23 cellular contexts compared by ENCODE assay signal in genomic region chr2:98236935-98237334, GRCh38.
"Had no signal": no experiment of that assay in that cellular context is flagged by ENCODE, and none has a peak within 500 bp of the region (broad histone marks: within the 10 kb centered on the region; RNA-seq: fewer than 3 reads in every experiment).

No MANE protein-coding gene starts in this region.

- H3K9me3 Mint-ChIP-seq: natural killer cell treated with Interleukin-12 subunit alpha and Interleukin-12 subunit beta and Interleukin-15 and Interleukin-18, amount 100 ng/mL, for 72 hours; stimulated activated naive B cell treated with anti-CD40 and anti-IgM and Interleukin-4, amounts not matched to agents 10 μg/mL and 1 μg/mL and 100 μg/mL, for 72 hours had no signal

- H3K4me3 ChIP-seq: left ventricle myocardium inferior, lung, mucosa of descending colon, ovary, right atrium auricular region, skin epidermis, stomach, testis, thyroid gland, transverse colon, upper lobe of right lung had no signal

- H3K4me3 Mint-ChIP-seq: naive thymus-derived CD4-positive, alpha-beta T cell; natural killer cell treated with Interleukin-12 subunit alpha and Interleukin-12 subunit beta and Interleukin-15 and Interleukin-18, amount 100 ng/mL, for 72 hours; stimulated activated naive B cell treated with anti-CD40 and anti-IgM and Interleukin-4, amounts not matched to agents 10 μg/mL and 1 μg/mL and 100 μg/mL, for 72 hours had no signal

- H3K27me3 Mint-ChIP-seq: progenitor cell of endocrine pancreas had no signal

- H3K27ac Mint-ChIP-seq: naive thymus-derived CD4-positive, alpha-beta T cell; natural killer cell treated with Interleukin-12 subunit alpha and Interleukin-12 subunit beta and Interleukin-15 and Interleukin-18, amount 100 ng/mL, for 72 hours; progenitor cell of endocrine pancreas; stimulated activated naive B cell treated with anti-CD40 and anti-IgM and Interleukin-4, amounts not matched to agents 10 μg/mL and 1 μg/mL and 100 μg/mL, for 72 hours had no signal

- H3K9me3 ChIP-seq: left ventricle myocardium inferior, mucosa of descending colon, ovary, right atrium auricular region, stomach, testis, thyroid gland, transverse colon, upper lobe of right lung had no signal

- H3K36me3 Mint-ChIP-seq: naive thymus-derived CD4-positive, alpha-beta T cell; natural killer cell treated with Interleukin-12 subunit alpha and Interleukin-12 subunit beta and Interleukin-15 and Interleukin-18, amount 100 ng/mL, for 72 hours; stimulated activated naive B cell treated with anti-CD40 and anti-IgM and Interleukin-4, amounts not matched to agents 10 μg/mL and 1 μg/mL and 100 μg/mL, for 72 hours had no signal

- H3K27me3 ChIP-seq: ovary, right atrium auricular region, testis, thyroid gland, transverse colon had no signal

- H3K4me1 ChIP-seq: right atrium auricular region, stomach, thyroid gland, transverse colon, upper lobe of right lung had no signal

- H3K36me3 ChIP-seq: left ventricle myocardium inferior, ovary, right atrium auricular region, stomach, thyroid gland, transverse colon, upper lobe of right lung had no signal

- H3K4me1 Mint-ChIP-seq: naive thymus-derived CD4-positive, alpha-beta T cell had no signal

- ATAC-seq: mucosa of descending colon; naive thymus-derived CD4-positive, alpha-beta T cell; natural killer cell treated with Interleukin-12 subunit alpha and Interleukin-12 subunit beta and Interleukin-15 and Interleukin-18, amount 100 ng/mL, for 72 hours; sciatic nerve; stimulated activated naive B cell treated with anti-CD40 and anti-IgM and Interleukin-4, amounts not matched to agents 10 μg/mL and 1 μg/mL and 100 μg/mL, for 72 hours; stimulated activated naive CD8-positive, alpha-beta T cell treated with anti-CD3 and anti-CD28 coated beads, Interleukin-15, Interleukin-2, amounts not matched to agents 100 U/mL and 50 U/mL, for 24 hours; upper lobe of right lung had no signal

- DNase-seq: islet precursor cell; left ventricle myocardium inferior; midbrain; mucosa of descending colon; naive thymus-derived CD4-positive, alpha-beta T cell; ovary; stimulated activated CD4-positive, alpha-beta T cell treated with anti-CD3 and anti-CD28 coated beads, Interleukin-12 subunit alpha, Interleukin-12 subunit beta, amount 100 ng/mL, for 4 hours; stimulated activated CD4-positive, alpha-beta T cell treated with anti-CD3 and anti-CD28 coated beads, Interleukin-15, amount 100 ng/mL, for 24 hours; stimulated activated CD4-positive, alpha-beta T cell treated with anti-CD3 and anti-CD28 coated beads, Interleukin-2, amount 100 ng/mL, for 24 hours; stimulated activated CD4-positive, alpha-beta T cell treated with anti-CD3 and anti-CD28 coated beads, Interleukin-4, amount 100 ng/mL, for 1 hour; stimulated activated naive B cell treated with anti-CD40 and anti-IgM and Interleukin-4, amounts not matched to agents 10 μg/mL and 1 μg/mL and 100 μg/mL, for 72 hours; stimulated activated naive CD8-positive, alpha-beta T cell treated with anti-CD3 and anti-CD28 coated beads, Interleukin-15, Interleukin-2, amounts not matched to agents 100 U/mL and 50 U/mL, for 24 hours; stomach; testis; thyroid gland; transverse colon; upper lobe of right lung had no signal

- H3K27ac ChIP-seq: left ventricle myocardium inferior, ovary, right atrium auricular region, skin epidermis, stomach, testis, thyroid gland, transverse colon, upper lobe of right lung had no signal
